ENCODE assay signal across 1 cellular context in the genomic region with DNA sequence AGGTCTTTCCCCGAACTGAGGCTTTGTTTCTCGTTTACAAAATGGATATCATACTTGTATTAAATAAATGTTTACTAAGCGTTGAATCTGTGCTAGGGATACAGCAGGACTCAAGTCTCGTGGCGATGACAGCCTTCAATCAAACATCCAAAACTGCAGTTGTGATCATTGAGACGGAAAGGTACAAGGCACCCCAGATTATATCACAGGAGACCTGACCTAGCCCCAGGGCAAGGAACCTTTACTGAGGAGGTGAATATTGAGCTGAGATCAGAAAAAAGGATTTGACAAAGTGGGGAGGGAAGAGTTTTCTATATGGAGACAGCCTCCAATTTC.
TF ChIP-seq lines count a peak whose summit lies in the region.

No MANE protein-coding gene starts in this region.

TF ChIP-seq in GM12878, 131 proteins besides CTCF, POLR2A, EP300 and RAD21:
- TF ChIP-seq, protein P1, sequence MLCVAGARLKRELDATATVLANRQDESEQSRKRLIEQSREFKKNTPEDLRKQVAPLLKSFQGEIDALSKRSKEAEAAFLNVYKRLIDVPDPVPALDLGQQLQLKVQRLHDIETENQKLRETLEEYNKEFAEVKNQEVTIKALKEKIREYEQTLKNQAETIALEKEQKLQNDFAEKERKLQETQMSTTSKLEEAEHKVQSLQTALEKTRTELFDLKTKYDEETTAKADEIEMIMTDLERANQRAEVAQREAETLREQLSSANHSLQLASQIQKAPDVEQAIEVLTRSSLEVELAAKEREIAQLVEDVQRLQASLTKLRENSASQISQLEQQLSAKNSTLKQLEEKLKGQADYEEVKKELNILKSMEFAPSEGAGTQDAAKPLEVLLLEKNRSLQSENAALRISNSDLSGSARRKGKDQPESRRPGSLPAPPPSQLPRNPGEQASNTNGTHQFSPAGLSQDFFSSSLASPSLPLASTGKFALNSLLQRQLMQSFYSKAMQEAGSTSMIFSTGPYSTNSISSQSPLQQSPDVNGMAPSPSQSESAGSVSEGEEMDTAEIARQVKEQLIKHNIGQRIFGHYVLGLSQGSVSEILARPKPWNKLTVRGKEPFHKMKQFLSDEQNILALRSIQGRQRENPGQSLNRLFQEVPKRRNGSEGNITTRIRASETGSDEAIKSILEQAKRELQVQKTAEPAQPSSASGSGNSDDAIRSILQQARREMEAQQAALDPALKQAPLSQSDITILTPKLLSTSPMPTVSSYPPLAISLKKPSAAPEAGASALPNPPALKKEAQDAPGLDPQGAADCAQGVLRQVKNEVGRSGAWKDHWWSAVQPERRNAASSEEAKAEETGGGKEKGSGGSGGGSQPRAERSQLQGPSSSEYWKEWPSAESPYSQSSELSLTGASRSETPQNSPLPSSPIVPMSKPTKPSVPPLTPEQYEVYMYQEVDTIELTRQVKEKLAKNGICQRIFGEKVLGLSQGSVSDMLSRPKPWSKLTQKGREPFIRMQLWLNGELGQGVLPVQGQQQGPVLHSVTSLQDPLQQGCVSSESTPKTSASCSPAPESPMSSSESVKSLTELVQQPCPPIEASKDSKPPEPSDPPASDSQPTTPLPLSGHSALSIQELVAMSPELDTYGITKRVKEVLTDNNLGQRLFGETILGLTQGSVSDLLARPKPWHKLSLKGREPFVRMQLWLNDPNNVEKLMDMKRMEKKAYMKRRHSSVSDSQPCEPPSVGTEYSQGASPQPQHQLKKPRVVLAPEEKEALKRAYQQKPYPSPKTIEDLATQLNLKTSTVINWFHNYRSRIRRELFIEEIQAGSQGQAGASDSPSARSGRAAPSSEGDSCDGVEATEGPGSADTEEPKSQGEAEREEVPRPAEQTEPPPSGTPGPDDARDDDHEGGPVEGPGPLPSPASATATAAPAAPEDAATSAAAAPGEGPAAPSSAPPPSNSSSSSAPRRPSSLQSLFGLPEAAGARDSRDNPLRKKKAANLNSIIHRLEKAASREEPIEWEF (IDR thresholded peaks at IDR 0.05; ENCODE audit: insufficient replicate concordance, low read depth, low read length), result no peak
- TF ChIP-seq, protein P2, sequence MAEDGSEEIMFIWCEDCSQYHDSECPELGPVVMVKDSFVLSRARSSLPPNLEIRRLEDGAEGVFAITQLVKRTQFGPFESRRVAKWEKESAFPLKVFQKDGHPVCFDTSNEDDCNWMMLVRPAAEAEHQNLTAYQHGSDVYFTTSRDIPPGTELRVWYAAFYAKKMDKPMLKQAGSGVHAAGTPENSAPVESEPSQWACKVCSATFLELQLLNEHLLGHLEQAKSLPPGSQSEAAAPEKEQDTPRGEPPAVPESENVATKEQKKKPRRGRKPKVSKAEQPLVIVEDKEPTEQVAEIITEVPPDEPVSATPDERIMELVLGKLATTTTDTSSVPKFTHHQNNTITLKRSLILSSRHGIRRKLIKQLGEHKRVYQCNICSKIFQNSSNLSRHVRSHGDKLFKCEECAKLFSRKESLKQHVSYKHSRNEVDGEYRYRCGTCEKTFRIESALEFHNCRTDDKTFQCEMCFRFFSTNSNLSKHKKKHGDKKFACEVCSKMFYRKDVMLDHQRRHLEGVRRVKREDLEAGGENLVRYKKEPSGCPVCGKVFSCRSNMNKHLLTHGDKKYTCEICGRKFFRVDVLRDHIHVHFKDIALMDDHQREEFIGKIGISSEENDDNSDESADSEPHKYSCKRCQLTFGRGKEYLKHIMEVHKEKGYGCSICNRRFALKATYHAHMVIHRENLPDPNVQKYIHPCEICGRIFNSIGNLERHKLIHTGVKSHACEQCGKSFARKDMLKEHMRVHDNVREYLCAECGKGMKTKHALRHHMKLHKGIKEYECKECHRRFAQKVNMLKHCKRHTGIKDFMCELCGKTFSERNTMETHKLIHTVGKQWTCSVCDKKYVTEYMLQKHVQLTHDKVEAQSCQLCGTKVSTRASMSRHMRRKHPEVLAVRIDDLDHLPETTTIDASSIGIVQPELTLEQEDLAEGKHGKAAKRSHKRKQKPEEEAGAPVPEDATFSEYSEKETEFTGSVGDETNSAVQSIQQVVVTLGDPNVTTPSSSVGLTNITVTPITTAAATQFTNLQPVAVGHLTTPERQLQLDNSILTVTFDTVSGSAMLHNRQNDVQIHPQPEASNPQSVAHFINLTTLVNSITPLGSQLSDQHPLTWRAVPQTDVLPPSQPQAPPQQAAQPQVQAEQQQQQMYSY (CRISPR knock-in tag; IDR thresholded peaks at IDR 0.05), result no peak
- TF ChIP-seq IRF4 (IDR thresholded peaks at IDR 0.05; ENCODE audit: low read depth, low read length), result no peak
TF ChIP-seq in GM12878: peak in this region for 0.
